ENCODE assay signal across 20 cellular contexts in genomic region chr3:56339244-56339643, GRCh38.
"Had no signal": no experiment of that assay in that cellular context is flagged by ENCODE, and none has a peak within 500 bp of the region (broad histone marks: within the 10 kb centered on the region; RNA-seq: fewer than 3 reads in every experiment).

No MANE protein-coding gene starts in this region.

- ATAC-seq: left colon; mucosa of descending colon; natural killer cell treated with Interleukin-12 subunit alpha and Interleukin-12 subunit beta and Interleukin-15 and Interleukin-18, amount 100 ng/mL, for 72 hours; right lobe of liver; stimulated activated naive CD8-positive, alpha-beta T cell treated with anti-CD3 and anti-CD28 coated beads, Interleukin-15, Interleukin-2, amounts not matched to agents 100 U/mL and 50 U/mL, for 24 hours had no signal

- DNase-seq: dermis blood vessel endothelial cell; effector memory CD4-positive, alpha-beta T cell; hypothalamus; immature natural killer cell; islet precursor cell; kidney glomerular epithelial cell; left colon; mesenchymal stem cell; mucosa of descending colon; naive B cell; right lobe of liver; small intestine; stimulated activated CD4-positive, alpha-beta T cell treated with anti-CD3 and anti-CD28 coated beads, Interleukin-15, amount 100 ng/mL, for 24 hours; stimulated activated CD4-positive, alpha-beta T cell treated with anti-CD3 and anti-CD28 coated beads, Interleukin-2, amount 100 ng/mL, for 48 hours; stimulated activated CD8-positive, alpha-beta memory T cell treated with anti-CD3 and anti-CD28 coated beads, Interleukin-4, amount 100 ng/mL, for 48 hours; stimulated activated naive CD8-positive, alpha-beta T cell treated with anti-CD3 and anti-CD28 coated beads, Interleukin-15, Interleukin-2, amounts not matched to agents 100 U/mL and 50 U/mL, for 24 hours; testis; tibial artery had no signal

- H3K36me3 ChIP-seq: right lobe of liver, tibial artery had no signal

- H3K27me3 ChIP-seq: right lobe of liver, testis, tibial artery had no signal

- H3K4me3 ChIP-seq: mucosa of descending colon, right lobe of liver, testis, tibial artery had no signal

- H3K4me1 ChIP-seq: parathyroid adenoma, right lobe of liver, testis, tibial artery had no signal

- H3K9me3 ChIP-seq: mucosa of descending colon, right lobe of liver, testis, tibial artery had no signal

- H3K27ac ChIP-seq: parathyroid adenoma, right lobe of liver, testis, tibial artery had no signal
